Comparison of ENCODE assay signal across 12 cellular contexts in the genomic region with DNA sequence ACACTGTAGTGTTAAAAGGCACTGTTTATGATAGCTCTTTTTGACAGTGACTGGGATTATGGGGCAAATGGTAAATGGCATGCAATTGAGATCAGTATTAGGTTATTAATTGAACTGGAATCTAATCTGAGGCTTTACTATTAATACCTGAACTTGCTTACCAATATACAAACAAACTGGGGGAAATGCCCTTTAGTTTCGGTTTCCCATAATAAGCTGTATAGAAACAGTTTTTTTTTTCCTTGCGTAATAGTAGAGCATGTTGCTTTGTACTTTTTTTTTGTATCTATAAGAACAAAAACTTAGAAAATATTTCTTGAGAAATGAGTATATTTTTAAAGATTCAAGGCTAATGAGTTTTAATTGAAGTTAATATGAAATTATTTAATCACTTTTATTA.
DNase-seq lines count a peak whose midpoint lies in the region; ATAC-seq, FAIRE-seq and TF ChIP-seq lines count a peak whose summit lies in the region.
"Had no signal": no experiment of that assay in that cellular context is flagged by ENCODE, and none has a peak within 500 bp of the region (broad histone marks: within the 10 kb centered on the region; RNA-seq: fewer than 3 reads in every experiment).

No MANE protein-coding gene starts in this region.

- H2AFZ ChIP-seq in K562 (ENCODE audit: low read depth, low read length) (no peak overlapping the region), GM23338 (no peak overlapping the region)

- H4K20me1 ChIP-seq in K562 (replicated peaks; ENCODE audit: control insufficient read depth, insufficient read depth, low read length) (no peaks in the 10 kb centered on the region), GM23338 (replicated peaks; ENCODE audit: insufficient read depth) (no peaks in the 10 kb centered on the region)

- H3K27ac ChIP-seq in K562 (ENCODE audit: extremely low read depth, low read depth, low read length) (no peak overlapping the region), GM23338 (ENCODE audit: low read depth) (no peak overlapping the region)

- 96% methylated on average over 2 of the region's 2 CpGs for WGBS in K562 (ENCODE audit: insufficient coverage, low coverage, missing lambda C conversion rate)

- H3K4me3 Mint-ChIP-seq in GM23338 = no peak overlapping the region
- H3K4me3 Mint-ChIP-seq: brain had no signal

- no peaks in the 10 kb centered on the region for H3K9me1 ChIP-seq in K562 (ENCODE audit: control insufficient read depth, insufficient read depth, low read length)

- BruUV-seq in K562 (replicated peaks; lab: Mats Ljungman, UMichigan) = no TSS peak

- peaks cover 42% of the 10 kb centered on the region for H3K79me2 ChIP-seq in K562 (ENCODE audit: control insufficient read depth, insufficient read depth, low read length)
- H3K79me2 ChIP-seq in GM23338 (replicated peaks; ENCODE audit: insufficient read depth) = peaks cover 47% of the 10 kb centered on the region

- H3K4me3 ChIP-seq in K562 (no peak overlapping the region), H7 (ENCODE audit: insufficient read depth, low read depth, low read length) (no peak overlapping the region), GM23338 (no peak overlapping the region)
- H3K4me3 ChIP-seq: right atrium auricular region had no signal

- H3K9me3 Mint-ChIP-seq in GM23338 = no peaks in the 10 kb centered on the region
- H3K9me3 Mint-ChIP-seq: brain had no signal

- H3K4me1 Mint-ChIP-seq in GM23338 = peaks cover 64% of the 10 kb centered on the region

- FAIRE-seq in A204.1 (lab: Jason Lieb, UNC) (peak; percentile 43), K562 (lab: Jason Lieb, UNC) (no peak)

- H3K9ac ChIP-seq in K562 (ENCODE audit: insufficient read depth in 1 of 2, low read depth in 2 of 2, low read length in 2 of 2) = no peak overlapping the region

- CTCF ChIA-PET in K562 (lab: Yijun Ruan, JAX; ENCODE audit: low intra/inter-chr PET ratio) = no interaction called here

- no peak for DNase-seq in K562 (ENCODE audit: extremely low read depth in 1 of 4, low spot score in 3 of 4)
- no peak for DNase-seq in H7
- DNase-seq in NCI-H1105 (lab: John Stamatoyannopoulos, UW) = no peak
- DNase-seq in activated CD4-positive, alpha-beta T cell treated with anti-CD3 and anti-CD28 coated beads for 1 hour = no peak
- DNase-seq in GM23338 (ENCODE audit: low spot score) = no peak
- DNase-seq: NCI-H1694 treated with DMSO at 0.1 percent for 48 hours, substantia nigra had no signal

- TF ChIP-seq CTCF in K562 (IDR thresholded peaks at IDR 0.05 in 2 of 3, conservative IDR thresholded peaks at IDR 0.05 in 1 of 3; ENCODE audit: insufficient read depth in 2 of 3, low read depth in 1 of 3, low read length in 3 of 3) (no peak), GM23338 (conservative IDR thresholded peaks at IDR 0.05; ENCODE audit: low read depth in 2 of 2) (no peak)

- no peak for TF ChIP-seq RAD21 in K562 (CRISPR knock-in tag; conservative IDR thresholded peaks at IDR 0.05 in 1 of 2, IDR thresholded peaks at IDR 0.05 in 1 of 2)

- in situ Hi-C loops in K562 (cut with MboI) = no loop called here

- H3K9me3 ChIP-seq in K562 (replicated peaks; ENCODE audit: control insufficient read depth, insufficient read depth, low read depth, low read length) = 0 out of 2 replicates have a peak, but pooled peaks cover 2% of the 10 kb centered on the region
- H3K9me3 ChIP-seq: right atrium auricular region had no signal

- H3F3A ChIP-seq in GM23338 (replicated peaks; ENCODE audit: low read depth) = peaks cover 4% of the 10 kb centered on the region; the same call in 1 of the 2 replicates

- intact Hi-C loops in K562 (cut with micrococcal nuclease) = loop anchor here (5.0 kb wide), 1 partner anchor 97 kb away; the partner anchor contains the start of gene FNDC3B

- peaks cover 28% of the 10 kb centered on the region for H3K36me3 Mint-ChIP-seq in GM23338 (ENCODE audit: low read depth)

- ATAC-seq in GM19035 (IDR thresholded peaks at IDR 0.05; ENCODE audit: unreplicated experiment) (peak; percentile 51), HG03175 (IDR thresholded peaks at IDR 0.05; ENCODE audit: unreplicated experiment) (peak; percentile 63), K562 (no peak), GM23338 (no peak)

- H3K36me3 ChIP-seq in K562 (ENCODE audit: control insufficient read depth, insufficient read depth, low read length) (peaks cover 16% of the 10 kb centered on the region), H7 (replicated peaks; ENCODE audit: control insufficient read depth, insufficient read depth, low read length) (no peaks in the 10 kb centered on the region), GM23338 (ENCODE audit: insufficient read depth) (no peaks in the 10 kb centered on the region)
- H3K36me3 ChIP-seq: right atrium auricular region had no signal

- POLR2A ChIA-PET in K562 (lab: Yijun Ruan, JAX) = interaction anchor here (1.0 to 1.6 kb wide), 2 partner anchors 13 to 15 kb away, joined by 3 to 6 read pairs; no protein-coding TSS in a partner anchor

- H3K27me3 ChIP-seq in K562 (ENCODE audit: control insufficient read depth in 2 of 2, insufficient read depth in 2 of 2, low read length in 2 of 2) (no peaks in the 10 kb centered on the region), H7 (ENCODE audit: control insufficient read depth, insufficient read depth, low read length) (no peaks in the 10 kb centered on the region), GM23338 (ENCODE audit: insufficient read depth) (no peaks in the 10 kb centered on the region)
- H3K27me3 ChIP-seq: right atrium auricular region had no signal

- H3K27me3 Mint-ChIP-seq in GM23338 (ENCODE audit: insufficient read depth, low read depth, poor library complexity) = no peaks in the 10 kb centered on the region
- H3K27me3 Mint-ChIP-seq: brain had no signal

- no peaks in the 10 kb centered on the region for H3K9me2 ChIP-seq in GM23338 (ENCODE audit: insufficient read depth)

- H3K4me2 ChIP-seq in K562 (ENCODE audit: insufficient read depth, low read length) (no peak overlapping the region), GM23338 (no peak overlapping the region)

- no peak for TF ChIP-seq EP300 in K562 (IDR thresholded peaks at IDR 0.05; ENCODE audit: low read length)

- TF ChIP-seq POLR2A in K562 (conservative IDR thresholded peaks at IDR 0.05) = no peak

- H3K27ac Mint-ChIP-seq in GM23338 = no peak overlapping the region; the same call in 1 of the 2 replicates

- peaks cover 0 to 44% of the 10 kb centered on the region in 2 experiments; a peak in 4 of 5 replicates for H3K4me1 ChIP-seq in K562 (replicated peaks in 1 of 2; ENCODE audit: control insufficient read depth in 2 of 2, insufficient read depth in 2 of 2, low read length in 2 of 2)
- H3K4me1 ChIP-seq in GM23338 (ENCODE audit: insufficient read depth) = peaks cover 80% of the 10 kb centered on the region

TF ChIP-seq in K562, 482 proteins besides CTCF, POLR2A, EP300 and RAD21:
- TF ChIP-seq TAL1 (IDR thresholded peaks at IDR 0.05) (no peak), CEBPB (tag; IDR thresholded peaks at IDR 0.05) (peak; percentile 66), RUNX1 (IDR thresholded peaks at IDR 0.05; ENCODE audit: low read depth) (no peak), CEBPG (CRISPR knock-in tag; IDR thresholded peaks at IDR 0.05) (no peak), CEBPG (tag; conservative IDR thresholded peaks at IDR 0.05 in 1 of 2, IDR thresholded peaks at IDR 0.05 in 1 of 2) (peak; percentile 27 to 55; a peak in 3 of 4 replicates), KDM4B (IDR thresholded peaks at IDR 0.05; ENCODE audit: borderline replicate concordance in 2 of 2, low read depth in 1 of 2) (no peak), ATF7 (IDR thresholded peaks at IDR 0.05) (no peak), SIN3B (IDR thresholded peaks at IDR 0.05; ENCODE audit: low read depth) (no peak)
- TF ChIP-seq, protein P1, sequence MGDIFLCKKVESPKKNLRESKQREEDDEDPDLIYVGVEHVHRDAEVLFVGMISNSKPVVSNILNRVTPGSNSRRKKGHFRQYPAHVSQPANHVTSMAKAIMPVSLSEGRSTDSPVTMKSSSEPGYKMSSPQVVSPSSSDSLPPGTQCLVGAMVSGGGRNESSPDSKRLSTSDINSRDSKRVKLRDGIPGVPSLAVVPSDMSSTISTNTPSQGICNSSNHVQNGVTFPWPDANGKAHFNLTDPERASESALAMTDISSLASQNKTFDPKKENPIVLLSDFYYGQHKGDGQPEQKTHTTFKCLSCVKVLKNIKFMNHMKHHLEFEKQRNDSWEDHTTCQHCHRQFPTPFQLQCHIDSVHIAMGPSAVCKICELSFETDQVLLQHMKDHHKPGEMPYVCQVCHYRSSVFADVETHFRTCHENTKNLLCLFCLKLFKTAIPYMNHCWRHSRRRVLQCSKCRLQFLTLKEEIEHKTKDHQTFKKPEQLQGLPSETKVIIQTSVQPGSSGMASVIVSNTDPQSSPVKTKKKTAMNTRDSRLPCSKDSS (IDR thresholded peaks at IDR 0.05; ENCODE audit: low read depth, partially characterized antibody) = no peak
TF ChIP-seq in K562: peak in this region for 2.

TF ChIP-seq in GM23338, 12 proteins besides CTCF, POLR2A, EP300 and RAD21 (continues in another document):
- TF ChIP-seq CREB1 (CRISPR knock-in tag; IDR thresholded peaks at IDR 0.05; ENCODE audit: low read depth) (no peak), EZH2phosphoT487 (IDR thresholded peaks at IDR 0.05; ENCODE audit: unreplicated experiment) (no peak), POLR2AphosphoS5 (IDR thresholded peaks at IDR 0.05; ENCODE audit: low read depth) (no peak), ZNF331 (CRISPR knock-in tag; IDR thresholded peaks at IDR 0.05; ENCODE audit: low read depth) (no peak), ZNF114 (CRISPR knock-in tag; IDR thresholded peaks at IDR 0.05) (no peak), JUNB (IDR thresholded peaks at IDR 0.05; ENCODE audit: unreplicated experiment) (no peak)

Comparison
In these comparisons a context has a peak if more than half of its experiments do, and no peak if none do; other contexts are left out.
1. ATAC-seq: peak in GM19035 (single experiment) and HG03175 (single experiment); none in K562 (single experiment) and GM23338 (single experiment).